20 cellular contexts compared by ENCODE assay signal in the genomic region with DNA sequence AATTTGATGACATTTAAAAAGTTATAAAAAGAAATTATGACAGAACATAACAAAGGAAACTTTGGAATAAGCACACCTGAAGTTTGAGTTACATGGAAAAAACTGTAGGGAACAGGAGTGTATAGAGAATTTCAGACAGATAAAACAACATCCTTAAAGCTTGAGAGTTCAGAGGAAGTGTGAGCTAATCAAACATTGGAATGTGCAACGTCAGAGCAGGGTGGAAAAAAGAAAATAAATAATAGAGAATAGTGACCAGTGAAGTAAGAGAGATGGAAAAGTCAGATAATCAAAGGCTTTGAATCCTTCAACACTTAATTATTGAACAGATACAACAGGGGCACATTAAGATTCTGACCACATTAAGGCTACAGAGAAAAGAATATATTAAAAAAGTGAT.
A peak's percentile ranks its signal among the peaks of the same experiment; 100 is the strongest.
DNase-seq lines count a peak whose midpoint lies in the region; ATAC-seq, FAIRE-seq and TF ChIP-seq lines count a peak whose summit lies in the region.
"Had no signal": no experiment of that assay in that cellular context is flagged by ENCODE, and none has a peak within 500 bp of the region (broad histone marks: within the 10 kb centered on the region; RNA-seq: fewer than 3 reads in every experiment).

No MANE protein-coding gene starts in this region.

- intact Hi-C loops in left colon (cut with DNase I, micrococcal nuclease) = no loop called here

- ATAC-seq in GM18519 (IDR thresholded peaks at IDR 0.05; ENCODE audit: low FRiP score, unreplicated experiment) (no peak), HG03571 (IDR thresholded peaks at IDR 0.05; ENCODE audit: unreplicated experiment) (no peak), left colon (no peak)
- ATAC-seq: SK-N-SH treated with all-trans-retinoic acid at 6 μM for 48 hours had no signal

- H3K9ac ChIP-seq in astrocyte (ENCODE audit: low read length) = no peak overlapping the region

- peak overlapping the region; percentile 0 for H3K4me2 ChIP-seq in astrocyte (ENCODE audit: low read length)

- peak; percentile 47 for DNase-seq in AG08395 (ENCODE audit: low spot score)
- peak; percentile 12 for DNase-seq in GM04504 (ENCODE audit: low read depth)
- peak; percentile 67 for DNase-seq in astrocyte (ENCODE audit: low read depth)
- peak; percentile 1 for DNase-seq in left kidney (ENCODE audit: low read depth, low spot score)
- DNase-seq in MG63 = no peak
- DNase-seq in left colon = no peak
- DNase-seq: BE2C; CD4-positive, alpha-beta memory T cell; KG1; NCI-H1417; NCI-H1930; NCI-H2171 treated with DMSO at 0.1 percent for 48 hours; NCI-H510A; Peyer's patch; SHP77 had no signal

- H3K4me3 ChIP-seq in astrocyte (ENCODE audit: insufficient read depth, low read depth, low read length) = no peak overlapping the region
- H3K4me3 ChIP-seq in MG63 = no peak overlapping the region
- H3K4me3 ChIP-seq: Peyer's patch had no signal

- no peak overlapping the region for H2AFZ ChIP-seq in astrocyte (ENCODE audit: low read depth, low read length)

- no peaks in the 10 kb centered on the region for H3K79me2 ChIP-seq in astrocyte (ENCODE audit: insufficient read depth, low read length)

- H3K9me3 ChIP-seq in astrocyte (ENCODE audit: insufficient read depth, low read depth, low read length) (no peaks in the 10 kb centered on the region), MG63 (no peaks in the 10 kb centered on the region)
- H3K9me3 ChIP-seq: BE2C, Peyer's patch had no signal

- no peaks in the 10 kb centered on the region for H4K20me1 ChIP-seq in astrocyte (ENCODE audit: insufficient read depth, low read length)

- H3K27me3 ChIP-seq in astrocyte (ENCODE audit: insufficient read depth, low read length) (no peaks in the 10 kb centered on the region), MG63 (no peaks in the 10 kb centered on the region)
- H3K27me3 ChIP-seq: BE2C, Peyer's patch had no signal

- no peaks in the 10 kb centered on the region for H3K9me3 Mint-ChIP-seq in astrocyte (ENCODE audit: unreplicated experiment)

- TF ChIP-seq CTCF in astrocyte (IDR thresholded peaks at IDR 0.05; ENCODE audit: insufficient read depth, low read depth, low read length) = no peak

- no peaks in the 10 kb centered on the region for H3K36me3 Mint-ChIP-seq in astrocyte (ENCODE audit: low read depth, unreplicated experiment)
- H3K36me3 Mint-ChIP-seq: CD4-positive, alpha-beta memory T cell had no signal

- H3K27ac ChIP-seq in astrocyte (ENCODE audit: low read depth, low read length) = peak overlapping the region; percentile 30
- H3K27ac ChIP-seq: Peyer's patch had no signal

- no peak overlapping the region for H3K4me3 Mint-ChIP-seq in astrocyte (ENCODE audit: unreplicated experiment)
- H3K4me3 Mint-ChIP-seq: CD4-positive, alpha-beta memory T cell had no signal

- FAIRE-seq in astrocyte (lab: Jason Lieb, UNC) = peak; percentile 17
- FAIRE-seq: D721Med, H1 had no signal

- H3K27ac Mint-ChIP-seq in astrocyte (ENCODE audit: unreplicated experiment) = peak overlapping the region; percentile 94
- H3K27ac Mint-ChIP-seq: CD4-positive, alpha-beta memory T cell had no signal

- no peaks in the 10 kb centered on the region for H3K27me3 Mint-ChIP-seq in astrocyte (ENCODE audit: low read depth, unreplicated experiment)
- H3K27me3 Mint-ChIP-seq: CD4-positive, alpha-beta memory T cell had no signal

- H3K4me1 ChIP-seq in astrocyte (ENCODE audit: insufficient read depth, low read length) = no peaks in the 10 kb centered on the region
- H3K4me1 ChIP-seq: BE2C, Peyer's patch had no signal

- H3K36me3 ChIP-seq in astrocyte (ENCODE audit: insufficient read depth, low read length) (no peaks in the 10 kb centered on the region), MG63 (no peaks in the 10 kb centered on the region)
- H3K36me3 ChIP-seq: BE2C, Peyer's patch had no signal

- H3K4me1 Mint-ChIP-seq in astrocyte (ENCODE audit: low read depth, unreplicated experiment) = peaks cover 3% of the 10 kb centered on the region
- H3K4me1 Mint-ChIP-seq: CD4-positive, alpha-beta memory T cell had no signal

Comparison
In these comparisons a context has a peak if more than half of its experiments do, and no peak if none do; other contexts are left out.
1. DNase-seq: peak in AG08395 (single experiment), GM04504 (single experiment), astrocyte (single experiment) and left kidney (single experiment); none in MG63 (single experiment) and left colon (0 of 2).